ENCODE assay signal across 13 cellular contexts in the genomic region with DNA sequence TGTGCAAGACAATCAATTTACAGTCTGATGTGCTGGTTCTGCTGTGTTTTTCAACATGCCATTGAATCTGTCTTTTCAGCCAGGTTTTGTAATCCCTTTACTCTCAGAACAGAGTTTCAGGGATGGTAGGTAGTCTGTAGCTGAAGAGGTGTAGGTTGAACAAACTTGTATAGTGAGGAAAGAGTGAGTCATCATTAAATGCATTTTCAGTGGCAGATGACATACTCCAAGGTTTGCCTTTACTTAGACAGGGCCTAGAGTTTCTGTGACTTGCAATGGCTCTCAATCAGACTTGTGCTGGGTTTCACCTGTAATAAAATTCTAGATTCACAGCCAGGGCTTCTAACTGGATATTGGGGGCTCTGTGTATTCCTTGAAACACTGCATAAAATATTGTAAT.
DNase-seq lines count a peak whose midpoint lies in the region; ATAC-seq lines count a peak whose summit lies in the region.
"Had no signal": no experiment of that assay in that cellular context is flagged by ENCODE, and none has a peak within 500 bp of the region (broad histone marks: within the 10 kb centered on the region; RNA-seq: fewer than 3 reads in every experiment).

No MANE protein-coding gene starts in this region.

- peak; percentile 9 for DNase-seq in DMS153 (lab: John Stamatoyannopoulos, UW)
- DNase-seq in DMS153 treated with DMSO at 0.1 percent for 48 hours (lab: John Stamatoyannopoulos, UW; ENCODE audit: unreplicated experiment), result no peak
- DNase-seq in RKO (ENCODE audit: low spot score), result peak; percentile 30
- DNase-seq in iris pigment epithelial cell (ENCODE audit: low read depth), result peak; percentile 39
- no peak for DNase-seq in NCI-H526 treated with DMSO at 0.1 percent for 48 hours (lab: John Stamatoyannopoulos, UW)
- DNase-seq: amygdala; DMS79; effector memory CD4-positive, alpha-beta T cell; NCI-H1048; NCI-H748 treated with DMSO at 0.1 percent for 48 hours had no signal

- ATAC-seq in HG03442 (IDR thresholded peaks at IDR 0.05; ENCODE audit: unreplicated experiment), result peak; percentile 59
- no peak for ATAC-seq in GM18867 (IDR thresholded peaks at IDR 0.05; ENCODE audit: unreplicated experiment)
- no peak for ATAC-seq in HG02981 (IDR thresholded peaks at IDR 0.05; ENCODE audit: unreplicated experiment)

Comparison
In these comparisons a context has a peak if more than half of its experiments do, and no peak if none do; other contexts are left out.
1. DNase-seq: peak in DMS153 (single experiment), RKO (single experiment) and iris pigment epithelial cell (single experiment); none in DMS153 treated with DMSO at 0.1 percent for 48 hours (single experiment) and NCI-H526 treated with DMSO at 0.1 percent for 48 hours (single experiment).